In the genomic region with DNA sequence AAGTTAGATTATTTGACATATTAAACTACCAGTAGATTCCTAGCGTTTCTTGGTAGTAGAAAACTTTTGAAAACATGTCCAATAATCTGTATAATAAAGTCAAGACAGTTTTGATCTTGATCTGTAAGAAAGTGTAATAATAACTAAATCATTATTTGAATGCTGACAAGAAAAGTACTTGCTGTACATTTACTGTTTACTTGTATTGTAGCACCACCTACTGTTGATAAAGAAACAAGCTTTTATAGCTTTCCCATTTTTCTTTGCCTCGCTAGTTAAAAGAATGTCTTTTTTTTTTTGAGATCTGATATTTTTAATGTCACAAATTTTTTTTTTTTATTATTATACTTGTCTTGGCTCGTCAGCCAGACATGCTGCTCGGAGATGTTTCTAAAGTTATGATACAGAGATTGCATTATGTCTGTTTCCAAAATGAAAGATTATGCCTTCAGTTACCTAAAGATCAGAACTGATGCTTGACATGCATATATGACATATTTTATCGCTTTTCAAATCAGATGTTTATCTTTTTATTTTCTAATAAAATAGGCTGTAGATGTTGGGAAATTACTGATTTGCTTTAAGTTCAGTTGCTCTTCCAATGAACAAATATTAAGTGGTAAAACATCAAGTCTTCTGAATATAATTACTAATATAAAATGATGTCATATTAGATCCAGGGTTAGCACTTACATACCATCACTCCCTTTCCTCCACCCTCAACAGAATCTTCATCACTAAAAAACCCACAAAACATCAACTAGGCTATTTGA, we compare ENCODE assay signal across 8 cellular contexts.
A peak's percentile ranks its signal among the peaks of the same experiment; 100 is the strongest.
DNase-seq lines count a peak whose midpoint lies in the region; ATAC-seq, FAIRE-seq and TF ChIP-seq lines count a peak whose summit lies in the region.

No MANE protein-coding gene starts in this region.

- peaks cover 0 to 5% of the 10 kb centered on the region in 2 experiments; a peak in 2 of 5 replicates for H3K27me3 ChIP-seq in K562 (ENCODE audit: control insufficient read depth in 2 of 2, insufficient read depth in 2 of 2, low read length in 2 of 2)
- no peaks in the 10 kb centered on the region for H3K27me3 ChIP-seq in uterus

- WGBS in K562 (ENCODE audit: insufficient coverage, low coverage, missing lambda C conversion rate), result 1% methylated on average over 5 of the region's 5 CpGs

- no peaks in the 10 kb centered on the region for H3K4me1 Mint-ChIP-seq in activated naive CD8-positive, alpha-beta T cell treated with anti-CD3 and anti-CD28 coated beads for 36 hours

- no TSS peak for BruUV-seq in K562 (replicated peaks; lab: Mats Ljungman, UMichigan)

- in situ Hi-C loops in K562 (cut with MboI), result loop anchor here (5.0 to 25.0 kb wide), 3 partner anchors 212 to 955 kb away; no protein-coding TSS in a partner anchor

- no peak overlapping the region for H3K27ac Mint-ChIP-seq in activated naive CD8-positive, alpha-beta T cell treated with anti-CD3 and anti-CD28 coated beads for 36 hours

- peak; percentile 19 for FAIRE-seq in K562 (lab: Jason Lieb, UNC)

- CTCF ChIA-PET in K562 (lab: Yijun Ruan, JAX; ENCODE audit: low intra/inter-chr PET ratio), result interaction anchor here (0.6 to 0.9 kb wide), 5 partner anchors 88 to 961 kb away, joined by 3 to 6 read pairs (median 4); no protein-coding TSS in a partner anchor

- DNase-seq in NCI-H2107 treated with DMSO at 0.1 percent for 48 hours (lab: John Stamatoyannopoulos, UW; ENCODE audit: unreplicated experiment) (peak; percentile 78), K562 (ENCODE audit: extremely low read depth in 1 of 4, low spot score in 3 of 4) (peak; percentile 5 to 29 (median 8)), kidney tubule cell (ENCODE audit: low spot score) (peak; percentile 62), uterus (no peak)
- DNase-seq in activated naive CD8-positive, alpha-beta T cell treated with anti-CD3 and anti-CD28 coated beads for 36 hours, result no peak

- no peaks in the 10 kb centered on the region for H4K20me1 ChIP-seq in K562 (replicated peaks; ENCODE audit: control insufficient read depth, insufficient read depth, low read length)

- ATAC-seq in K562, result no peak
- no peak for ATAC-seq in GM21717 (IDR thresholded peaks at IDR 0.05; ENCODE audit: unreplicated experiment)
- ATAC-seq in HG02763 (IDR thresholded peaks at IDR 0.05; ENCODE audit: unreplicated experiment), result no peak

- no peaks in the 10 kb centered on the region for H3K79me2 ChIP-seq in K562 (ENCODE audit: control insufficient read depth, insufficient read depth, low read length)

- H3K27ac ChIP-seq in K562 (ENCODE audit: extremely low read depth, low read depth, low read length), result no peak overlapping the region
- peak overlapping the region; percentile 9 to 50 for H3K27ac ChIP-seq in uterus

- H3K27me3 Mint-ChIP-seq in activated naive CD8-positive, alpha-beta T cell treated with anti-CD3 and anti-CD28 coated beads for 36 hours, result peaks cover 6% of the 10 kb centered on the region

- POLR2A ChIA-PET in K562 (lab: Yijun Ruan, JAX), result no interaction called here

- no peak overlapping the region for H3K9ac ChIP-seq in K562 (ENCODE audit: insufficient read depth in 1 of 2, low read depth in 2 of 2, low read length in 2 of 2)

- H3K9me3 Mint-ChIP-seq in activated naive CD8-positive, alpha-beta T cell treated with anti-CD3 and anti-CD28 coated beads for 36 hours, result peaks cover 8% of the 10 kb centered on the region

- TF ChIP-seq CTCF in GM12874 (IDR thresholded peaks at IDR 0.05; ENCODE audit: insufficient read depth, low read depth, low read length) (0 out of 2 replicates have a peak, but pooled peaks have one; percentile 2), K562 (IDR thresholded peaks at IDR 0.05 in 2 of 3, conservative IDR thresholded peaks at IDR 0.05 in 1 of 3; ENCODE audit: insufficient read depth in 2 of 3, low read depth in 1 of 3, low read length in 3 of 3) (peak in 1 of 3 experiments; percentile 63; a peak in 2 of 6 replicates), uterus (IDR thresholded peaks at IDR 0.05) (peak; percentile 45 to 59 (median 52))

- no peaks in the 10 kb centered on the region for H3K9me3 ChIP-seq in K562 (replicated peaks; ENCODE audit: control insufficient read depth, insufficient read depth, low read depth, low read length)
- no peaks in the 10 kb centered on the region for H3K9me3 ChIP-seq in uterus

- H3K36me3 ChIP-seq in K562 (ENCODE audit: control insufficient read depth, insufficient read depth, low read length) (no peaks in the 10 kb centered on the region), uterus (no peaks in the 10 kb centered on the region)

- H3K4me1 ChIP-seq in K562 (replicated peaks in 1 of 2; ENCODE audit: control insufficient read depth in 2 of 2, insufficient read depth in 2 of 2, low read length in 2 of 2) (no peaks in the 10 kb centered on the region), uterus (no peaks in the 10 kb centered on the region)

- no peak overlapping the region for H2AFZ ChIP-seq in K562 (ENCODE audit: low read depth, low read length)

- intact Hi-C loops in K562 (cut with micrococcal nuclease) (loop anchor here (2.0 to 10.0 kb wide), 2 partner anchors 215 to 535 kb away; no protein-coding TSS in a partner anchor), uterus (cut with DNase I; ENCODE audit: low total_unique reads) (no loop called here)

- no peaks in the 10 kb centered on the region for H3K9me1 ChIP-seq in K562 (ENCODE audit: control insufficient read depth, insufficient read depth, low read length)

- H3K4me3 ChIP-seq in K562, result no peak overlapping the region
- no peak overlapping the region for H3K4me3 ChIP-seq in uterus

- H3K36me3 Mint-ChIP-seq in activated naive CD8-positive, alpha-beta T cell treated with anti-CD3 and anti-CD28 coated beads for 36 hours, result no peaks in the 10 kb centered on the region

- TF ChIP-seq POLR2A in K562 (conservative IDR thresholded peaks at IDR 0.05) (no peak), uterus (IDR thresholded peaks at IDR 0.05) (no peak)

- no peak overlapping the region for H3K4me3 Mint-ChIP-seq in activated naive CD8-positive, alpha-beta T cell treated with anti-CD3 and anti-CD28 coated beads for 36 hours

- no peak for TF ChIP-seq EP300 in K562 (IDR thresholded peaks at IDR 0.05; ENCODE audit: low read length)

- no peak overlapping the region for H3K4me2 ChIP-seq in K562 (ENCODE audit: insufficient read depth, low read length)

- TF ChIP-seq RAD21 in K562 (CRISPR knock-in tag; conservative IDR thresholded peaks at IDR 0.05 in 1 of 2, IDR thresholded peaks at IDR 0.05 in 1 of 2), result peak; percentile 68 to 72

TF ChIP-seq in K562, 482 proteins besides CTCF, POLR2A, EP300 and RAD21:
- TF ChIP-seq ZFX (CRISPR knock-in tag; IDR thresholded peaks at IDR 0.05) (no peak), SMAD4 (CRISPR knock-in tag; conservative IDR thresholded peaks at IDR 0.05) (no peak), DACH1 (IDR thresholded peaks at IDR 0.05; ENCODE audit: partially characterized antibody) (no peak), MEIS2 (IDR thresholded peaks at IDR 0.05; ENCODE audit: partially characterized antibody) (peak; percentile 11), CGGBP1 (CRISPR knock-in tag; IDR thresholded peaks at IDR 0.05) (no peak), DEAF1 (CRISPR knock-in tag; IDR thresholded peaks at IDR 0.05) (peak; percentile 43; the same call in 1 of the 2 replicates), RBM22 (IDR thresholded peaks at IDR 0.05; ENCODE audit: low read depth, low read length, poor library complexity, severe bottlenecking) (no peak)
- TF ChIP-seq, protein P1, sequence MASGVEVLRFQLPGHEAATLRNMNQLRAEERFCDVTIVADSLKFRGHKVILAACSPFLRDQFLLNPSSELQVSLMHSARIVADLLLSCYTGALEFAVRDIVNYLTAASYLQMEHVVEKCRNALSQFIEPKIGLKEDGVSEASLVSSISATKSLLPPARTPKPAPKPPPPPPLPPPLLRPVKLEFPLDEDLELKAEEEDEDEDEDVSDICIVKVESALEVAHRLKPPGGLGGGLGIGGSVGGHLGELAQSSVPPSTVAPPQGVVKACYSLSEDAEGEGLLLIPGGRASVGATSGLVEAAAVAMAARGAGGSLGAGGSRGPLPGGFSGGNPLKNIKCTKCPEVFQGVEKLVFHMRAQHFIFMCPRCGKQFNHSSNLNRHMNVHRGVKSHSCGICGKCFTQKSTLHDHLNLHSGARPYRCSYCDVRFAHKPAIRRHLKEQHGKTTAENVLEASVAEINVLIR (CRISPR knock-in tag; IDR thresholded peaks at IDR 0.05), result no peak
- TF ChIP-seq, protein P2, sequence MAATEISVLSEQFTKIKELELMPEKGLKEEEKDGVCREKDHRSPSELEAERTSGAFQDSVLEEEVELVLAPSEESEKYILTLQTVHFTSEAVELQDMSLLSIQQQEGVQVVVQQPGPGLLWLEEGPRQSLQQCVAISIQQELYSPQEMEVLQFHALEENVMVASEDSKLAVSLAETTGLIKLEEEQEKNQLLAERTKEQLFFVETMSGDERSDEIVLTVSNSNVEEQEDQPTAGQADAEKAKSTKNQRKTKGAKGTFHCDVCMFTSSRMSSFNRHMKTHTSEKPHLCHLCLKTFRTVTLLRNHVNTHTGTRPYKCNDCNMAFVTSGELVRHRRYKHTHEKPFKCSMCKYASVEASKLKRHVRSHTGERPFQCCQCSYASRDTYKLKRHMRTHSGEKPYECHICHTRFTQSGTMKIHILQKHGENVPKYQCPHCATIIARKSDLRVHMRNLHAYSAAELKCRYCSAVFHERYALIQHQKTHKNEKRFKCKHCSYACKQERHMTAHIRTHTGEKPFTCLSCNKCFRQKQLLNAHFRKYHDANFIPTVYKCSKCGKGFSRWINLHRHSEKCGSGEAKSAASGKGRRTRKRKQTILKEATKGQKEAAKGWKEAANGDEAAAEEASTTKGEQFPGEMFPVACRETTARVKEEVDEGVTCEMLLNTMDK (IDR thresholded peaks at IDR 0.05; ENCODE audit: borderline replicate concordance, insufficient read depth, low read depth, low read length, poor library complexity, severe bottlenecking), result no peak

Comparison
In these comparisons a context has a peak if more than half of its experiments do, and no peak if none do; other contexts are left out.
1. DNase-seq: peak in NCI-H2107 treated with DMSO at 0.1 percent for 48 hours (single experiment), K562 (4 of 4) and kidney tubule cell (single experiment); none in uterus (0 of 2) and activated naive CD8-positive, alpha-beta T cell treated with anti-CD3 and anti-CD28 coated beads for 36 hours (single experiment).